In the genomic region with DNA sequence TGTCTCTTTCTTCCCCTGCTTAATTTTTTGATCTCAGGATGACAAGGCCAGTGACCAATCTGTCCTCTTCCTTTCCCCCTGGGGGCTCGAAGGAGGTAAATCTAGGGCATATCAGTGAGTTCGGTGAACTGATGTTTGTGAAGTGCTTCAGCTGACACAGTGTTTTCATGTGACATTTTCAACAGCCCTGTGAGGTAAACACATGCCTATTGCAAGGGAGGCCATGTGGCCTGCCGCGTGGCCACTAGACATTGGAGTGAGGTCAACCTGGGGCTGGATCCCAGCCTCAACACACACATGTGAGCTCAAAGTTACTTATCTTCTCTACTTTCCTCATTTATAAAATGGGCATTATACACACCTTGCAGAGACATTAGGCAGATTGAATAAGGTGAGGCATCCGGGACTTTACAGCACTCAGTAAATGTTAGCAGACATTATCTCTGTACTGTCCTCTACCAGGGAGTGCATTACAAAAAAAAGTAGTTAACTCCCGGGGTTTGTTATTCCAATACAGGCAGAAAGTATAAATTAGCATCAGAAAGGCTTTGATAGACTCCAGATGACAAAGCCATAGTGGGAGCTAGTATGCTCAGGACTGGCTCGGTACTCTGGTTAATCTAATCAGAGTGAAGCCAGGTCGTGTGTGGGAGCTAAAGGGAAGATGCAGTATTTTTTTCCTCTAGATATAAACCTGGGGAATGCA, we compare ENCODE assay signal across 1 cellular context.
TF ChIP-seq lines count a peak whose summit lies in the region.

No MANE protein-coding gene starts in this region.

TF ChIP-seq in SK-N-SH, 30 proteins besides CTCF, POLR2A, EP300 and RAD21 (continued from another document):
- TF ChIP-seq, protein P1, sequence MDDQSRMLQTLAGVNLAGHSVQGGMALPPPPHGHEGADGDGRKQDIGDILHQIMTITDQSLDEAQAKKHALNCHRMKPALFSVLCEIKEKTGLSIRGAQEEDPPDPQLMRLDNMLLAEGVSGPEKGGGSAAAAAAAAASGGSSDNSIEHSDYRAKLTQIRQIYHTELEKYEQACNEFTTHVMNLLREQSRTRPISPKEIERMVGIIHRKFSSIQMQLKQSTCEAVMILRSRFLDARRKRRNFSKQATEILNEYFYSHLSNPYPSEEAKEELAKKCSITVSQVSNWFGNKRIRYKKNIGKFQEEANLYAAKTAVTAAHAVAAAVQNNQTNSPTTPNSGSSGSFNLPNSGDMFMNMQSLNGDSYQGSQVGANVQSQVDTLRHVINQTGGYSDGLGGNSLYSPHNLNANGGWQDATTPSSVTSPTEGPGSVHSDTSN (IDR thresholded peaks at IDR 0.05) = no peak
- peak; percentile 80 for TF ChIP-seq MXI1 (IDR thresholded peaks at IDR 0.05; ENCODE audit: low read depth, low read length)
- TF ChIP-seq TCF12 (IDR thresholded peaks at IDR 0.05) = peak; percentile 52; the same call in 1 of the 2 replicates
- TF ChIP-seq NRF1 (IDR thresholded peaks at IDR 0.05; ENCODE audit: low read depth, low read length) = no peak
- 0 out of 2 replicates have a peak, but pooled peaks have one; percentile 34 for TF ChIP-seq GATA2 (CRISPR knock-in tag; IDR thresholded peaks at IDR 0.05)
- TF ChIP-seq EZH2phosphoT487 (IDR thresholded peaks at IDR 0.05; ENCODE audit: borderline replicate concordance, low read depth) = no peak
TF ChIP-seq in SK-N-SH: peak in this region for 5.
